19 cellular contexts compared by ENCODE assay signal in genomic region chr10:129933456-129934092, GRCh38. TPM values are rescaled to one million over a fixed set of nuclear protein-coding genes. Genes with fewer than 3 reads are reported as not detected.
DNase-seq lines count a peak whose midpoint lies in the region; ATAC-seq and TF ChIP-seq lines count a peak whose summit lies in the region.
"Had no signal": no experiment of that assay in that cellular context is flagged by ENCODE, and none has a peak within 500 bp of the region (broad histone marks: within the 10 kb centered on the region; RNA-seq: fewer than 3 reads in every experiment).

No MANE protein-coding gene starts in this region.

- H3K79me1 ChIP-seq in neuronal stem cell (ENCODE audit: low read depth, low read length), result no peaks in the 10 kb centered on the region

- peaks cover 51% of the 10 kb centered on the region for H3K4me1 ChIP-seq in left ventricle myocardium inferior
- H3K4me1 ChIP-seq in Peyer's patch, result no peaks in the 10 kb centered on the region
- H3K4me1 ChIP-seq in neuronal stem cell (ENCODE audit: control insufficient read depth in 2 of 2, insufficient read depth in 1 of 2, low read depth in 1 of 2, low read length in 2 of 2), result peaks cover 0 to 3% of the 10 kb centered on the region in 2 donors

- H2BK15ac ChIP-seq in neuronal stem cell (ENCODE audit: low read length), result no peak overlapping the region

- no peak overlapping the region for H2AFZ ChIP-seq in neuronal stem cell (ENCODE audit: low read length)

- no peak overlapping the region for H4K91ac ChIP-seq in neuronal stem cell (ENCODE audit: low read depth, low read length, poor library complexity)

- DNase-seq in left ventricle myocardium inferior (peak; percentile 6), left cardiac atrium (no peak), Peyer's patch (peak in 2 of 3 donors; percentile 22 to 23), neuronal stem cell (ENCODE audit: low spot score) (no peak), GM10266 (ENCODE audit: extremely low spot score) (no peak), coronary artery (ENCODE audit: low spot score) (no peak), erythroblast (lab: John Stamatoyannopoulos, UW) (no peak)
- DNase-seq: ACHN; C1 segment of cervical spinal cord; CD8-positive, alpha-beta memory T cell; DMS53; H9; IMR-90; NCI-H146; NCI-H2029 treated with DMSO at 0.1 percent for 48 hours had no signal

- TF ChIP-seq CTCF in left ventricle myocardium inferior (IDR thresholded peaks at IDR 0.05; ENCODE audit: borderline replicate concordance), result no peak
- TF ChIP-seq CTCF in Peyer's patch (IDR thresholded peaks at IDR 0.05), result no peak
- TF ChIP-seq CTCF in GM10266 (IDR thresholded peaks at IDR 0.05; ENCODE audit: control insufficient read depth, insufficient read depth, low read depth, missing control alignments), result no peak
- no peak for TF ChIP-seq CTCF in coronary artery (IDR thresholded peaks at IDR 0.05)

- no peak overlapping the region for H2BK5ac ChIP-seq in neuronal stem cell (ENCODE audit: low read length)

- no peak overlapping the region for H3K4me2 ChIP-seq in neuronal stem cell (ENCODE audit: insufficient read depth, low read length, poor library complexity, severe bottlenecking)

- no peak overlapping the region for H3K27ac ChIP-seq in left ventricle myocardium inferior (replicated peaks)
- no peak overlapping the region for H3K27ac ChIP-seq in Peyer's patch
- H3K27ac ChIP-seq in neuronal stem cell (replicated peaks; ENCODE audit: low read length), result no peak overlapping the region
- no peak overlapping the region for H3K27ac ChIP-seq in coronary artery

- intact Hi-C loops in left ventricle myocardium inferior (cut with micrococcal nuclease), result no loop called here
- intact Hi-C loops in left cardiac atrium (cut with DNase I), result no loop called here

- TF ChIP-seq POLR2A in Peyer's patch (IDR thresholded peaks at IDR 0.05), result no peak
- TF ChIP-seq POLR2A in erythroblast (IDR thresholded peaks at IDR 0.05; ENCODE audit: low read length), result no peak

- H3K36me3 ChIP-seq in left ventricle myocardium inferior, result no peaks in the 10 kb centered on the region
- H3K36me3 ChIP-seq in Peyer's patch, result no peaks in the 10 kb centered on the region
- no peaks in the 10 kb centered on the region for H3K36me3 ChIP-seq in neuronal stem cell (replicated peaks in 1 of 2; ENCODE audit: control insufficient read depth in 2 of 2, insufficient read depth in 2 of 2, low read length in 2 of 2)

- H3K4me3 ChIP-seq in left ventricle myocardium inferior (no peak overlapping the region), Peyer's patch (no peak overlapping the region), neuronal stem cell (ENCODE audit: low read length in 2 of 2) (no peak overlapping the region), coronary artery (no peak overlapping the region)

- H3K27me3 ChIP-seq in left ventricle myocardium inferior (ENCODE audit: low read depth) (no peaks in the 10 kb centered on the region), Peyer's patch (no peaks in the 10 kb centered on the region), neuronal stem cell (ENCODE audit: control insufficient read depth in 3 of 3, insufficient read depth in 3 of 3, low read depth in 1 of 3, low read length in 3 of 3) (no peaks in the 10 kb centered on the region)

- no peak overlapping the region for H4K8ac ChIP-seq in neuronal stem cell (ENCODE audit: low read depth, low read length)

- H3K9me3 ChIP-seq in left ventricle myocardium inferior (replicated peaks), result no peaks in the 10 kb centered on the region
- no peaks in the 10 kb centered on the region for H3K9me3 ChIP-seq in Peyer's patch
- H3K9me3 ChIP-seq in neuronal stem cell (replicated peaks in 1 of 2; ENCODE audit: control insufficient read depth in 2 of 2, insufficient read depth in 1 of 2, low read depth in 1 of 2, low read length in 2 of 2), result no peaks in the 10 kb centered on the region

- H3K9ac ChIP-seq in neuronal stem cell (ENCODE audit: low read depth, low read length, poor library complexity), result no peak overlapping the region

- H3K4ac ChIP-seq in neuronal stem cell (ENCODE audit: low read length), result no peak overlapping the region

- H3K18ac ChIP-seq in neuronal stem cell (ENCODE audit: low read length), result peak overlapping the region; percentile 24

- no peak overlapping the region for H3K14ac ChIP-seq in neuronal stem cell (ENCODE audit: low read length)

- H2AK5ac ChIP-seq in neuronal stem cell (ENCODE audit: low read depth, low read length), result no peak overlapping the region

- no peak overlapping the region for H2BK120ac ChIP-seq in neuronal stem cell (ENCODE audit: low read depth, low read length)

- no CpG with 5 or more reads among the region's 14 CpGs for WGBS in neuronal stem cell (ENCODE audit: extremely low coverage in 2 of 2, insufficient read length in 2 of 2, insufficient replicate concordance in 1 of 2), 2 donors

- no peak overlapping the region for H2BK12ac ChIP-seq in neuronal stem cell (ENCODE audit: low read length)

- ATAC-seq in left cardiac atrium, result no peak
- ATAC-seq: Panc1, Right ventricle myocardium inferior had no signal

- no peak overlapping the region for H3K23ac ChIP-seq in neuronal stem cell (ENCODE audit: low read depth, low read length, poor library complexity)

RNA-seq across cellular contexts. Expression of gene EBF3, which starts 30.5 kb away (rescaled TPM):
- 6.2 TPM for total RNA-seq in left ventricle myocardium inferior
- 10 to 100 TPM in 1 of 2 donors, 1 to 10 TPM in 1; 6.0 to 10.1 TPM for total RNA-seq in left cardiac atrium
- 1 to 10 TPM in 3 of 4 donors, not detected in 1; 1.5 to 4.1 (median 1.9) TPM for total RNA-seq in Peyer's patch
- polyA plus RNA-seq in neuronal stem cell (2013, experiment 1 of 2), result 3.3 TPM
- 3.1 TPM for polyA plus RNA-seq in neuronal stem cell (2013, experiment 2 of 2)
- total RNA-seq: CD8-positive, alpha-beta memory T cell; M059J; NCI-H460 had no signal
- polyA plus RNA-seq: CD8-positive, alpha-beta memory T cell had no signal

Comparison
In these comparisons a context has a peak if more than half of its experiments do, and no peak if none do; other contexts are left out.
1. DNase-seq: peak in left ventricle myocardium inferior (single experiment) and Peyer's patch (2 of 3); none in left cardiac atrium (single experiment), neuronal stem cell (single experiment), GM10266 (single experiment), coronary artery (single experiment) and erythroblast (0 of 2).